ENCODE assay signal across 13 cellular contexts in genomic region chr5:23013395-23013994, GRCh38.
DNase-seq lines count a peak whose midpoint lies in the region; ATAC-seq and TF ChIP-seq lines count a peak whose summit lies in the region.
"Had no signal": no experiment of that assay in that cellular context is flagged by ENCODE, and none has a peak within 500 bp of the region (broad histone marks: within the 10 kb centered on the region; RNA-seq: fewer than 3 reads in every experiment).

No MANE protein-coding gene starts in this region.

- H3K36me3 ChIP-seq in fibroblast of lung (ENCODE audit: control insufficient read depth, insufficient read depth, low read length) (no peaks in the 10 kb centered on the region), upper lobe of right lung (no peaks in the 10 kb centered on the region), ascending aorta (no peaks in the 10 kb centered on the region)

- H3K9me3 Mint-ChIP-seq in activated naive CD4-positive, alpha-beta T cell treated with anti-CD3 and anti-CD28 coated beads, Interleukin-2, amount 50 U/mL, for 24 hours: no peaks in the 10 kb centered on the region
- peaks cover under 1 to 4% of the 10 kb centered on the region in 2 donors for H3K9me3 Mint-ChIP-seq in activated naive CD4-positive, alpha-beta T cell treated with anti-CD3 and anti-CD28 coated beads, Interleukin-2, amount 50 U/mL, for 72 hours

- H2AFZ ChIP-seq in fibroblast of lung (ENCODE audit: low read length): no peak overlapping the region

- H3K4me1 Mint-ChIP-seq in activated naive CD4-positive, alpha-beta T cell treated with anti-CD3 and anti-CD28 coated beads, Interleukin-2, amount 50 U/mL, for 24 hours: peaks cover 6% of the 10 kb centered on the region

- H4K20me1 ChIP-seq in fibroblast of lung (ENCODE audit: control insufficient read depth, extremely low read depth, insufficient read depth, low read length): no peaks in the 10 kb centered on the region

- intact Hi-C loops in upper lobe of right lung (cut with DNase I): no loop called here
- intact Hi-C loops in ascending aorta (cut with DNase I): no loop called here

- H3K4me3 ChIP-seq in fibroblast of lung (replicated peaks in 1 of 4; ENCODE audit: control extremely low read depth in 1 of 4, insufficient read depth in 1 of 4, low read depth in 3 of 4, low read length in 4 of 4) (peak overlapping the region; percentile 14 to 76 (median 32)), upper lobe of right lung (peak overlapping the region; percentile 39), ascending aorta (peak overlapping the region in 1 of 2 donors; percentile 42)

- TF ChIP-seq CTCF in fibroblast of lung (conservative IDR thresholded peaks at IDR 0.05 in 1 of 2, IDR thresholded peaks at IDR 0.05 in 1 of 2; ENCODE audit: low read depth in 1 of 2, low read length in 2 of 2) (no peak), upper lobe of right lung (IDR thresholded peaks at IDR 0.05) (no peak), ascending aorta (IDR thresholded peaks at IDR 0.05) (no peak)

- H3K4me2 ChIP-seq in fibroblast of lung (ENCODE audit: extremely low read depth, insufficient read depth, low read length): peak overlapping the region; percentile 15

- no peak for DNase-seq in activated naive CD4-positive, alpha-beta T cell treated with anti-CD3 and anti-CD28 coated beads, Interleukin-2, amount 50 U/mL, for 72 hours (ENCODE audit: low spot score in 2 of 2)
- DNase-seq in SHP77 (lab: John Stamatoyannopoulos, UW) (peak; percentile 24 to 46), fibroblast of lung (ENCODE audit: low read depth in 2 of 2) (peak in 1 of 2 donors; percentile 41), upper lobe of right lung (no peak), ascending aorta (ENCODE audit: low spot score in 2 of 2) (no peak), nucleus accumbens (lab: John Stamatoyannopoulos, UW) (no peak)
- DNase-seq: activated CD4-positive, CD25-positive, alpha-beta regulatory T cell treated with anti-CD3 and anti-CD28 coated beads, Interleukin-2, amount 50 U/mL, for 72 hours; cortex of kidney; left ventricle myocardium superior; NCI-H187 treated with DMSO at 0.1 percent for 48 hours; stimulated activated CD4-positive, alpha-beta T cell treated with anti-CD3 and anti-CD28 coated beads, Interleukin-4, amount 100 ng/mL, for 4 hours had no signal

- H3K27me3 ChIP-seq in fibroblast of lung (ENCODE audit: control insufficient read depth, insufficient read depth, low read length) (no peaks in the 10 kb centered on the region), upper lobe of right lung (no peaks in the 10 kb centered on the region), ascending aorta (no peaks in the 10 kb centered on the region)

- H3K27me3 Mint-ChIP-seq in activated naive CD4-positive, alpha-beta T cell treated with anti-CD3 and anti-CD28 coated beads, Interleukin-2, amount 50 U/mL, for 24 hours: no peaks in the 10 kb centered on the region

- H3K27ac ChIP-seq in fibroblast of lung (ENCODE audit: insufficient read depth, low read length): no peak overlapping the region
- no peak overlapping the region for H3K27ac ChIP-seq in upper lobe of right lung
- no peak overlapping the region for H3K27ac ChIP-seq in ascending aorta

- no peak overlapping the region for H3K27ac Mint-ChIP-seq in activated naive CD4-positive, alpha-beta T cell treated with anti-CD3 and anti-CD28 coated beads, Interleukin-2, amount 50 U/mL, for 24 hours
- H3K27ac Mint-ChIP-seq in activated naive CD4-positive, alpha-beta T cell treated with anti-CD3 and anti-CD28 coated beads, Interleukin-2, amount 50 U/mL, for 72 hours: no peak overlapping the region

- H3K4me1 ChIP-seq in fibroblast of lung (ENCODE audit: control insufficient read depth, extremely low read depth, insufficient read depth, low read length) (no peaks in the 10 kb centered on the region), upper lobe of right lung (no peaks in the 10 kb centered on the region), ascending aorta (no peaks in the 10 kb centered on the region)

- H3K9me3 ChIP-seq in fibroblast of lung (ENCODE audit: control insufficient read depth, insufficient read depth, low read depth, low read length): no peaks in the 10 kb centered on the region
- H3K9me3 ChIP-seq in upper lobe of right lung: no peaks in the 10 kb centered on the region
- H3K9me3 ChIP-seq in ascending aorta: no peaks in the 10 kb centered on the region

- ATAC-seq in activated naive CD4-positive, alpha-beta T cell treated with anti-CD3 and anti-CD28 coated beads, Interleukin-2, amount 50 U/mL, for 72 hours: no peak
- no peak for ATAC-seq in upper lobe of right lung
- ATAC-seq in HG02759 (IDR thresholded peaks at IDR 0.05; ENCODE audit: unreplicated experiment): no peak
- ATAC-seq: left ventricle myocardium superior had no signal

- H3K9ac ChIP-seq in fibroblast of lung (ENCODE audit: insufficient read depth, low read length): no peak overlapping the region

- H3K36me3 Mint-ChIP-seq in activated naive CD4-positive, alpha-beta T cell treated with anti-CD3 and anti-CD28 coated beads, Interleukin-2, amount 50 U/mL, for 24 hours: no peaks in the 10 kb centered on the region
- no peaks in the 10 kb centered on the region for H3K36me3 Mint-ChIP-seq in activated naive CD4-positive, alpha-beta T cell treated with anti-CD3 and anti-CD28 coated beads, Interleukin-2, amount 50 U/mL, for 72 hours

- peak overlapping the region; percentile 75 for H3K4me3 Mint-ChIP-seq in activated naive CD4-positive, alpha-beta T cell treated with anti-CD3 and anti-CD28 coated beads, Interleukin-2, amount 50 U/mL, for 24 hours

- H3K79me2 ChIP-seq in fibroblast of lung (ENCODE audit: control insufficient read depth, insufficient read depth, low read length): no peaks in the 10 kb centered on the region

Comparison
In these comparisons a context has a peak if more than half of its experiments do, and no peak if none do; other contexts are left out.
1. DNase-seq: peak in SHP77 (2 of 2); none in activated naive CD4-positive, alpha-beta T cell treated with anti-CD3 and anti-CD28 coated beads, Interleukin-2, amount 50 U/mL, for 72 hours (0 of 2), upper lobe of right lung (single experiment), ascending aorta (0 of 2) and nucleus accumbens (0 of 56).